ENCODE assay signal across 14 cellular contexts in the genomic region with DNA sequence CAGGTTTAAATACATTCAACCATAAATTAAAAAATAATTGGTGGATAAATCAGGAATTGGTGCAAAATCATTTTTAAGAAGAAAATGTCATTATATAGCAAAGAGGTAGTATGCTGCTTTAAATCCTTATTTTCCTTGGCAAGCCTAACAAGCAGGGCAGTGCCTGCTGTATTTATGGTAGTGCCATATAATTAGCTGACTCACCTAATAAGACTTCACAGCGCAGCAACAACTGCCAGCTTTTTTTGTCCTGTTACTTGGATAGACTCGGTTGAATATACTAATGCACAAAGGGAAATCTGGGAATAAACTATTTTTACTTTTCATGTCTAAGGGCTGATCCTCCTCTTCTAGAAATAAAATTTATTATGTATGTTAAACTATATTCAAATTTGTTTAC.
DNase-seq lines count a peak whose midpoint lies in the region; ATAC-seq and TF ChIP-seq lines count a peak whose summit lies in the region.
"Had no signal": no experiment of that assay in that cellular context is flagged by ENCODE, and none has a peak within 500 bp of the region (broad histone marks: within the 10 kb centered on the region; RNA-seq: fewer than 3 reads in every experiment).

No MANE protein-coding gene starts in this region.

- no peaks in the 10 kb centered on the region for H3K27me3 ChIP-seq in foreskin keratinocyte
- H3K27me3 ChIP-seq: BLaER1 treated with 17β-estradiol and CSF1 and Interleukin-3, amounts not matched to agents 10 nM and 100 nM; neutrophil had no signal

- H3K4me1 ChIP-seq in foreskin keratinocyte: peaks cover 6% of the 10 kb centered on the region
- H3K4me1 ChIP-seq: HAP-1 had no signal

- ATAC-seq in SK-N-SH treated with all-trans-retinoic acid at 6 μM for 48 hours (peak; percentile 100), foreskin keratinocyte (peak; percentile 95), GM19395 (IDR thresholded peaks at IDR 0.05; ENCODE audit: unreplicated experiment) (no peak)

- no peak overlapping the region for H3K27ac ChIP-seq in foreskin keratinocyte
- no peak overlapping the region for H3K27ac ChIP-seq in coronary artery
- H3K27ac ChIP-seq: BLaER1 treated with 17β-estradiol and CSF1 and Interleukin-3, amounts not matched to agents 10 nM and 100 nM; neutrophil had no signal

- H3K4me3 ChIP-seq in coronary artery: no peak overlapping the region
- H3K4me3 ChIP-seq: BLaER1 treated with 17β-estradiol and CSF1 and Interleukin-3, amounts not matched to agents 10 nM and 100 nM; HAP-1 had no signal

- TF ChIP-seq CTCF in foreskin keratinocyte (conservative IDR thresholded peaks at IDR 0.05): no peak
- TF ChIP-seq CTCF in coronary artery (IDR thresholded peaks at IDR 0.05): no peak

- DNase-seq in AG20443 (ENCODE audit: low spot score): peak; percentile 10
- DNase-seq in HT-29 (ENCODE audit: low spot score): peak; percentile 29
- peak in 1 of 2 donors; percentile 64 for DNase-seq in foreskin keratinocyte
- DNase-seq in effector CD8-positive, alpha-beta T cell (lab: John Stamatoyannopoulos, UW): no peak
- no peak for DNase-seq in Kasumi-1 (lab: John Stamatoyannopoulos, UW)
- no peak for DNase-seq in coronary artery (ENCODE audit: low spot score)
- DNase-seq: activated naive CD8-positive, alpha-beta T cell treated with anti-CD3 and anti-CD28 coated beads, Interleukin-2, amount 10 ng/mL, durations not matched to agents 7 days and 5 days; stimulated activated CD4-positive, alpha-beta T cell treated with anti-CD3 and anti-CD28 coated beads, Interleukin-2, amount 100 ng/mL, for 48 hours; T-helper 2 cell had no signal

TF ChIP-seq in SK-N-SH treated with all-trans-retinoic acid at 6 μM for 48 hours, 23 proteins besides CTCF, POLR2A, EP300 and RAD21:
- no peak for TF ChIP-seq GLIS3 (CRISPR knock-in tag; IDR thresholded peaks at IDR 0.05)
- TF ChIP-seq ISL1 (CRISPR knock-in tag; IDR thresholded peaks at IDR 0.05): peak; percentile 87
- TF ChIP-seq ZFP30 (CRISPR knock-in tag; IDR thresholded peaks at IDR 0.05): no peak
- TF ChIP-seq ZC3H10 (CRISPR knock-in tag; IDR thresholded peaks at IDR 0.05): no peak
- TF ChIP-seq, protein P1, sequence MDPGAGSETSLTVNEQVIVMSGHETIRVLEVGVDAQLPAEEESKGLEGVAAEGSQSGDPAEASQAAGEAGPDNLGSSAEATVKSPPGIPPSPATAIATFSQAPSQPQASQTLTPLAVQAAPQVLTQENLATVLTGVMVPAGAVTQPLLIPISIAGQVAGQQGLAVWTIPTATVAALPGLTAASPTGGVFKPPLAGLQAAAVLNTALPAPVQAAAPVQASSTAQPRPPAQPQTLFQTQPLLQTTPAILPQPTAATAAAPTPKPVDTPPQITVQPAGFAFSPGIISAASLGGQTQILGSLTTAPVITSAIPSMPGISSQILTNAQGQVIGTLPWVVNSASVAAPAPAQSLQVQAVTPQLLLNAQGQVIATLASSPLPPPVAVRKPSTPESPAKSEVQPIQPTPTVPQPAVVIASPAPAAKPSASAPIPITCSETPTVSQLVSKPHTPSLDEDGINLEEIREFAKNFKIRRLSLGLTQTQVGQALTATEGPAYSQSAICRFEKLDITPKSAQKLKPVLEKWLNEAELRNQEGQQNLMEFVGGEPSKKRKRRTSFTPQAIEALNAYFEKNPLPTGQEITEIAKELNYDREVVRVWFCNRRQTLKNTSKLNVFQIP (CRISPR knock-in tag; IDR thresholded peaks at IDR 0.05; ENCODE audit: borderline replicate concordance, low read depth): no peak

Comparison
In these comparisons a context has a peak if more than half of its experiments do, and no peak if none do; other contexts are left out.
1. DNase-seq: peak in AG20443 (single experiment) and HT-29 (single experiment); none in effector CD8-positive, alpha-beta T cell (single experiment), Kasumi-1 (0 of 2) and coronary artery (single experiment).